In the genomic region with DNA sequence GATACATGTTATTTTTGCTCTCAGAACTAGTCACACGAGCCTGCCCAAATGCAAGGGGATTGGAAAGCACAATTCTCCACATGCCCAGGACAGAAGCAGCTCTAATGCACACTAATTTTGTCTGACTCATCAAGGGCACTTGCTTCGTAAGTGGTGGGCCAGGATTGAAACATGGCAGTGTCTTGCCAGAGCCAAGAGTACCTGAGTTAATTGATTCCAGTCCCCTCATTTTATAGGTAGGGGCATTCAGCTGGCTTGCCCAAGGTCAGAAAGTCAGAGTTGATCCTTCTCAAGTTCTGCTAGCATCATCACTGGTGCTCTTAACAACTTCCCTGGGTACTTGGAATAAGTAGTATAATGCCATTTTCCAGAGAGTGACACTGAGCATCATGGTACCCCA, we compare ENCODE assay signal across 34 cellular contexts.
"Had no signal": no experiment of that assay in that cellular context is flagged by ENCODE, and none has a peak within 500 bp of the region (broad histone marks: within the 10 kb centered on the region; RNA-seq: fewer than 3 reads in every experiment).

No MANE protein-coding gene starts in this region.

- H3K27me3 ChIP-seq: ascending aorta, cardiac muscle cell had no signal

- H3K36me3 ChIP-seq: ascending aorta, cardiac muscle cell had no signal

- H3K4me1 ChIP-seq: ascending aorta had no signal

- ATAC-seq: activated CD8-positive, alpha-beta T cell treated with anti-CD3 and anti-CD28 coated beads for 36 hours; activated naive CD8-positive, alpha-beta T cell treated with anti-CD3 and anti-CD28 coated beads, Interleukin-2, amount 50 U/mL, for 24 hours had no signal

- H3K4me3 ChIP-seq: ascending aorta, cardiac muscle cell had no signal

- DNase-seq: activated B cell treated with CpG ODN at 0.5 μM for 24 hours; activated CD4-positive, alpha-beta memory T cell treated with anti-CD3 and anti-CD28 coated beads for 36 hours; activated CD4-positive, alpha-beta T cell treated with anti-CD3 and anti-CD28 coated beads for 48 hours; activated CD4-positive, alpha-beta T cell treated with anti-CD3 and anti-CD28 coated beads, Interleukin-2, amount 50 U/mL, for 1 hour; activated CD4-positive, alpha-beta T cell treated with anti-CD3 and anti-CD28 coated beads, Interleukin-2, amount 50 U/mL, for 4 hours; activated CD4-positive, CD25-positive, alpha-beta regulatory T cell treated with anti-CD3 and anti-CD28 coated beads, Interleukin-2, amount 50 U/mL, for 72 hours; activated CD8-positive, alpha-beta memory T cell treated with anti-CD3 and anti-CD28 coated beads, Interleukin-2, amount 50 U/mL, for 4 hours; activated CD8-positive, alpha-beta T cell treated with anti-CD3 and anti-CD28 coated beads for 36 hours; activated effector memory CD4-positive, alpha-beta T cell treated with Interleukin-2 at 50 U/mL for 16 hours; activated gamma-delta T cell; activated naive CD4-positive, alpha-beta T cell treated with anti-CD3 and anti-CD28 coated beads, Interleukin-2, amount 10 ng/mL, durations not matched to agents 7 days and 5 days; activated naive CD4-positive, alpha-beta T cell treated with Interleukin-2 at 50 U/mL for 16 hours; activated naive CD8-positive, alpha-beta T cell treated with anti-CD3 and anti-CD28 coated beads, Interleukin-2, amount 10 ng/mL, durations not matched to agents 7 days and 5 days; activated naive CD8-positive, alpha-beta T cell treated with anti-CD3 and anti-CD28 coated beads, Interleukin-2, amount 50 U/mL, for 24 hours; activated T-cell treated with anti-CD3 and anti-CD28 coated beads for 4 hours; activated T-cell treated with anti-CD3 and anti-CD28 coated beads, Interleukin-2, amount 50 U/mL, for 1 hour; activated T-cell treated with anti-CD3 and anti-CD28 coated beads, Interleukin-2, amount 50 U/mL, for 48 hours; amygdala; anterior cingulate cortex; caudate nucleus; cerebellar nuclear complex; T-helper 1 cell; T-helper 2 cell; T-helper 9 cell had no signal

- H3K36me3 Mint-ChIP-seq: activated CD4-positive, alpha-beta memory T cell treated with anti-CD3 and anti-CD28 coated beads for 36 hours; activated naive CD4-positive, alpha-beta T cell treated with anti-CD3 and anti-CD28 coated beads, Interleukin-2, amount 10 ng/mL, durations not matched to agents 7 days and 5 days; activated naive CD4-positive, alpha-beta T cell treated with anti-CD3 and anti-CD28 coated beads, Interleukin-2, amount 50 U/mL, for 24 hours; activated naive CD8-positive, alpha-beta T cell; activated naive CD8-positive, alpha-beta T cell treated with anti-CD3 and anti-CD28 coated beads, Interleukin-2, amount 10 ng/mL, durations not matched to agents 7 days and 5 days; brain had no signal

- H3K9me3 Mint-ChIP-seq: activated naive CD4-positive, alpha-beta T cell treated with anti-CD3 and anti-CD28 coated beads, Interleukin-2, amount 50 U/mL, for 24 hours had no signal

- H3K27me3 Mint-ChIP-seq: activated B cell treated with CpG ODN at 0.5 μM for 24 hours; activated naive CD8-positive, alpha-beta T cell treated with anti-CD3 and anti-CD28 coated beads, Interleukin-2, amount 10 ng/mL, durations not matched to agents 7 days and 5 days; activated naive CD8-positive, alpha-beta T cell treated with anti-CD3 and anti-CD28 coated beads, Interleukin-2, amount 50 U/mL, for 24 hours had no signal

- H3K4me3 Mint-ChIP-seq: activated B cell treated with CpG ODN at 0.5 μM for 24 hours; activated CD4-positive, alpha-beta memory T cell treated with anti-CD3 and anti-CD28 coated beads for 36 hours; activated CD8-positive, alpha-beta T cell treated with anti-CD3 and anti-CD28 coated beads for 36 hours; activated naive CD4-positive, alpha-beta T cell treated with anti-CD3 and anti-CD28 coated beads, Interleukin-2, amount 10 ng/mL, durations not matched to agents 7 days and 5 days; activated naive CD4-positive, alpha-beta T cell treated with anti-CD3 and anti-CD28 coated beads, Interleukin-2, amount 50 U/mL, for 24 hours; activated naive CD8-positive, alpha-beta T cell; activated naive CD8-positive, alpha-beta T cell treated with anti-CD3 and anti-CD28 coated beads, Interleukin-2, amount 10 ng/mL, durations not matched to agents 7 days and 5 days; activated naive CD8-positive, alpha-beta T cell treated with anti-CD3 and anti-CD28 coated beads, Interleukin-2, amount 50 U/mL, for 24 hours; brain; central memory CD8-positive, alpha-beta T cell; T-helper 1 cell treated with Interleukin-12 subunit alpha and Interleukin-12 subunit beta and Interleukin-4 antibody, amounts not matched to agents 30 μg/mL and 1 μg/mL, for 36 hours; T-helper 2 cell treated with Interferon-gamma antibody and Interleukin-4, amounts not matched to agents 5 μg/mL and 100 μg/mL, for 36 hours had no signal

- H3K4me1 Mint-ChIP-seq: activated B cell treated with CpG ODN at 0.5 μM for 24 hours; activated naive CD4-positive, alpha-beta T cell treated with anti-CD3 and anti-CD28 coated beads, Interleukin-2, amount 10 ng/mL, durations not matched to agents 7 days and 5 days; activated naive CD4-positive, alpha-beta T cell treated with anti-CD3 and anti-CD28 coated beads, Interleukin-2, amount 50 U/mL, for 24 hours; activated naive CD8-positive, alpha-beta T cell treated with anti-CD3 and anti-CD28 coated beads, Interleukin-2, amount 10 ng/mL, durations not matched to agents 7 days and 5 days; activated naive CD8-positive, alpha-beta T cell treated with anti-CD3 and anti-CD28 coated beads, Interleukin-2, amount 50 U/mL, for 24 hours; brain; central memory CD8-positive, alpha-beta T cell had no signal

- H3K27ac ChIP-seq: ascending aorta, cardiac muscle cell, VCaP had no signal

- H3K27ac Mint-ChIP-seq: activated B cell treated with CpG ODN at 0.5 μM for 24 hours; activated CD4-positive, alpha-beta memory T cell treated with anti-CD3 and anti-CD28 coated beads for 36 hours; activated CD8-positive, alpha-beta T cell treated with anti-CD3 and anti-CD28 coated beads for 36 hours; activated naive CD4-positive, alpha-beta T cell treated with anti-CD3 and anti-CD28 coated beads, Interleukin-2, amount 10 ng/mL, durations not matched to agents 7 days and 5 days; activated naive CD4-positive, alpha-beta T cell treated with anti-CD3 and anti-CD28 coated beads, Interleukin-2, amount 50 U/mL, for 24 hours; activated naive CD8-positive, alpha-beta T cell; activated naive CD8-positive, alpha-beta T cell treated with anti-CD3 and anti-CD28 coated beads, Interleukin-2, amount 10 ng/mL, durations not matched to agents 7 days and 5 days; activated naive CD8-positive, alpha-beta T cell treated with anti-CD3 and anti-CD28 coated beads, Interleukin-2, amount 50 U/mL, for 24 hours; activated T-helper 2 cell treated with anti-CD3 and anti-CD28 coated beads, Interferon-gamma antibody, Interleukin-2, Interleukin-4, amounts not matched to agents 10 μg/mL and 5 μg/mL and 100 μg/mL, durations not matched to agents 14 hours and 24 hours and 36 hours; brain; T-helper 1 cell treated with Interleukin-12 subunit alpha and Interleukin-12 subunit beta and Interleukin-4 antibody, amounts not matched to agents 30 μg/mL and 1 μg/mL, for 36 hours; T-helper 2 cell treated with Interferon-gamma antibody and Interleukin-4, amounts not matched to agents 5 μg/mL and 100 μg/mL, for 36 hours had no signal
